ENCODE assay signal across 1 cellular context in the genomic region with DNA sequence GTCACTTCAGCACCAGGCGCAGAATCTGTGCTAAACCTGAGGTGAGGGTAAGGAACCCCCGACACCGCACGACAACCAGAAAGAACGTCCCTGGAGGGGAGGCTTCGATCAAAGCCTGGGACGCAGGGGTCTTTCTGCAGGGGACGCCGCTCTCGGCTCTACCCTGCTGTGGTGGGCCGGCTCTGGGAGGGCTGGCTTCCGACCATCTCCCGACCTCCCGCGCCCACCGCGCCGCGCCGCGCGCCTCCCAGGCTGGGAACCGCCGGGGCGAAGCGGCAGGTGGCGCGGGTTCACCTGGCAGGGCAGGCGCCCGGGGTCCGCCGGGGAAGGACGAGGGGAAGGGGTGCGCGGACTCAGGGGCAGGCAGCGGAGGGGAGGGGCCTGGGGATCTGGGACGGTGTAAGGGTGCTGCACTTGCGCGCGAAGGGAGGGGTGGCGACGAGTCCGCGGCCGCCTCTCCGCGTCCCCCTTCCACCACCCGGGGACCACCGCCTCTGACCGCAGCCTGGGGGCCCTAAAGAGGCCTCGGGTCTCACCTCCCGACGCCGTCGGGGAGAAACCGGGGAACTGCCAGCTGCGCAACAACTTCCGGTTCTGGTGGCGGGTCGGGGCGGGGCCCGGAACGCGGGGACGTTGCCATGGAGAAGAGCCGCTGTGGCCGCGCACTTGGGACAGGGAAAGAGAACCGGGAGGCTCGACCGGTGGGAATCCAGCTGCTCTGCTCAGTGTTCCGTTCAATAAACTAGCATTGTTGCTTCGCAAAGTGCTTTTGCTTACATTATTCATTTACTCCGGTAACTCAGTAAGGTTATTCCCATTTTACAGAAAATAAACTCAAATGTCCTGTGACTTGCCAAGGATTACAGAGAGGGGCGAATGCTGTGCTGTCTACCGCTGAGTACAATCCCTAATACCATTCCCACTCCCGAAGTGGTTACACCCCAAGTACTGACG.
TF ChIP-seq lines count a peak whose summit lies in the region.

TSS of gene ZNF396 (minus strand) at position 596 of the 954 bp plus-strand sequence. CDS start 3,045 bp downstream, outside the sequence.

TF ChIP-seq in HepG2, 621 proteins besides CTCF, POLR2A, EP300 and RAD21 (continued from another document and continues in another):
- TF ChIP-seq, protein P1, sequence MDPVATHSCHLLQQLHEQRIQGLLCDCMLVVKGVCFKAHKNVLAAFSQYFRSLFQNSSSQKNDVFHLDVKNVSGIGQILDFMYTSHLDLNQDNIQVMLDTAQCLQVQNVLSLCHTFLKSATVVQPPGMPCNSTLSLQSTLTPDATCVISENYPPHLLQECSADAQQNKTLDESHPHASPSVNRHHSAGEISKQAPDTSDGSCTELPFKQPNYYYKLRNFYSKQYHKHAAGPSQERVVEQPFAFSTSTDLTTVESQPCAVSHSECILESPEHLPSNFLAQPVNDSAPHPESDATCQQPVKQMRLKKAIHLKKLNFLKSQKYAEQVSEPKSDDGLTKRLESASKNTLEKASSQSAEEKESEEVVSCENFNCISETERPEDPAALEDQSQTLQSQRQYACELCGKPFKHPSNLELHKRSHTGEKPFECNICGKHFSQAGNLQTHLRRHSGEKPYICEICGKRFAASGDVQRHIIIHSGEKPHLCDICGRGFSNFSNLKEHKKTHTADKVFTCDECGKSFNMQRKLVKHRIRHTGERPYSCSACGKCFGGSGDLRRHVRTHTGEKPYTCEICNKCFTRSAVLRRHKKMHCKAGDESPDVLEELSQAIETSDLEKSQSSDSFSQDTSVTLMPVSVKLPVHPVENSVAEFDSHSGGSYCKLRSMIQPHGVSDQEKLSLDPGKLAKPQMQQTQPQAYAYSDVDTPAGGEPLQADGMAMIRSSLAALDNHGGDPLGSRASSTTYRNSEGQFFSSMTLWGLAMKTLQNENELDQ (CRISPR knock-in tag; IDR thresholded peaks at IDR 0.05; ENCODE audit: borderline replicate concordance): no peak
- TF ChIP-seq ZEB1 (IDR thresholded peaks at IDR 0.05; ENCODE audit: insufficient replicate concordance, low read depth) (no peak), YEATS2 (CRISPR knock-in tag; IDR thresholded peaks at IDR 0.05; ENCODE audit: borderline replicate concordance) (no peak), ZNF432 (CRISPR knock-in tag; IDR thresholded peaks at IDR 0.05; ENCODE audit: borderline replicate concordance) (no peak), ZNF331 (CRISPR knock-in tag; IDR thresholded peaks at IDR 0.05) (0 out of 2 replicates have a peak, but pooled peaks have one; percentile 11), ZNF720 (CRISPR knock-in tag; IDR thresholded peaks at IDR 0.05) (no peak), NFKB2 (CRISPR knock-in tag; IDR thresholded peaks at IDR 0.05; ENCODE audit: borderline replicate concordance) (no peak), HHEX (CRISPR knock-in tag; IDR thresholded peaks at IDR 0.05) (no peak), ZNF101 (CRISPR knock-in tag; IDR thresholded peaks at IDR 0.05; ENCODE audit: borderline replicate concordance, low read depth) (no peak), ZNF234 (CRISPR knock-in tag; conservative IDR thresholded peaks at IDR 0.05) (no peak), EED (CRISPR knock-in tag; IDR thresholded peaks at IDR 0.05) (no peak), THYN1 (CRISPR knock-in tag; IDR thresholded peaks at IDR 0.05; ENCODE audit: borderline replicate concordance, low read depth) (no peak), PHF20 (CRISPR knock-in tag; IDR thresholded peaks at IDR 0.05) (no peak), FOXO1 (CRISPR knock-in tag; IDR thresholded peaks at IDR 0.05) (no peak), ZNF740 (CRISPR knock-in tag; IDR thresholded peaks at IDR 0.05) (no peak), MTA1 (CRISPR knock-in tag; IDR thresholded peaks at IDR 0.05; ENCODE audit: borderline replicate concordance) (peak; percentile 31; the same call in 1 of the 2 replicates), MIER3 (CRISPR knock-in tag; IDR thresholded peaks at IDR 0.05; ENCODE audit: borderline replicate concordance) (no peak), CREM (IDR thresholded peaks at IDR 0.05) (no peak), CREM (CRISPR knock-in tag; IDR thresholded peaks at IDR 0.05) (no peak), TGIF2 (CRISPR knock-in tag; IDR thresholded peaks at IDR 0.05) (no peak), EHMT2 (IDR thresholded peaks at IDR 0.05; ENCODE audit: borderline replicate concordance, low read depth, low read length) (no peak), ELK4 (CRISPR knock-in tag; IDR thresholded peaks at IDR 0.05; ENCODE audit: borderline replicate concordance) (no peak), ATF7-NPFF (CRISPR knock-in tag; IDR thresholded peaks at IDR 0.05; ENCODE audit: low read depth) (no peak; the same call in 1 of the 2 replicates), TP53 (CRISPR knock-in tag; conservative IDR thresholded peaks at IDR 0.05) (no peak), KDM3A (CRISPR knock-in tag; IDR thresholded peaks at IDR 0.05; ENCODE audit: low read depth) (peak; percentile 57; the same call in 1 of the 2 replicates), ZNF24 (IDR thresholded peaks at IDR 0.05) (no peak), MTF2 (CRISPR knock-in tag; IDR thresholded peaks at IDR 0.05; ENCODE audit: borderline replicate concordance) (0 out of 2 replicates have a peak, but pooled peaks have one; percentile 62), MAF1 (CRISPR knock-in tag; IDR thresholded peaks at IDR 0.05; ENCODE audit: borderline replicate concordance) (no peak), HDAC6 (IDR thresholded peaks at IDR 0.05; ENCODE audit: low read depth, low read length) (no peak), ZNF678 (CRISPR knock-in tag; IDR thresholded peaks at IDR 0.05) (no peak), ZBTB34 (CRISPR knock-in tag; IDR thresholded peaks at IDR 0.05) (no peak), NCOR1 (IDR thresholded peaks at IDR 0.05; ENCODE audit: borderline replicate concordance, low read length) (no peak), XRCC5 (optimal IDR thresholded peaks at IDR 0.05; ENCODE audit: low read length) (peak; percentile 5)
- TF ChIP-seq, protein P2, sequence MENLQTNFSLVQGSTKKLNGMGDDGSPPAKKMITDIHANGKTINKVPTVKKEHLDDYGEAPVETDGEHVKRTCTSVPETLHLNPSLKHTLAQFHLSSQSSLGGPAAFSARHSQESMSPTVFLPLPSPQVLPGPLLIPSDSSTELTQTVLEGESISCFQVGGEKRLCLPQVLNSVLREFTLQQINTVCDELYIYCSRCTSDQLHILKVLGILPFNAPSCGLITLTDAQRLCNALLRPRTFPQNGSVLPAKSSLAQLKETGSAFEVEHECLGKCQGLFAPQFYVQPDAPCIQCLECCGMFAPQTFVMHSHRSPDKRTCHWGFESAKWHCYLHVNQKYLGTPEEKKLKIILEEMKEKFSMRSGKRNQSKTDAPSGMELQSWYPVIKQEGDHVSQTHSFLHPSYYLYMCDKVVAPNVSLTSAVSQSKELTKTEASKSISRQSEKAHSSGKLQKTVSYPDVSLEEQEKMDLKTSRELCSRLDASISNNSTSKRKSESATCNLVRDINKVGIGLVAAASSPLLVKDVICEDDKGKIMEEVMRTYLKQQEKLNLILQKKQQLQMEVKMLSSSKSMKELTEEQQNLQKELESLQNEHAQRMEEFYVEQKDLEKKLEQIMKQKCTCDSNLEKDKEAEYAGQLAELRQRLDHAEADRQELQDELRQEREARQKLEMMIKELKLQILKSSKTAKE (CRISPR knock-in tag; IDR thresholded peaks at IDR 0.05; ENCODE audit: borderline replicate concordance): no peak
- TF ChIP-seq, protein P3, sequence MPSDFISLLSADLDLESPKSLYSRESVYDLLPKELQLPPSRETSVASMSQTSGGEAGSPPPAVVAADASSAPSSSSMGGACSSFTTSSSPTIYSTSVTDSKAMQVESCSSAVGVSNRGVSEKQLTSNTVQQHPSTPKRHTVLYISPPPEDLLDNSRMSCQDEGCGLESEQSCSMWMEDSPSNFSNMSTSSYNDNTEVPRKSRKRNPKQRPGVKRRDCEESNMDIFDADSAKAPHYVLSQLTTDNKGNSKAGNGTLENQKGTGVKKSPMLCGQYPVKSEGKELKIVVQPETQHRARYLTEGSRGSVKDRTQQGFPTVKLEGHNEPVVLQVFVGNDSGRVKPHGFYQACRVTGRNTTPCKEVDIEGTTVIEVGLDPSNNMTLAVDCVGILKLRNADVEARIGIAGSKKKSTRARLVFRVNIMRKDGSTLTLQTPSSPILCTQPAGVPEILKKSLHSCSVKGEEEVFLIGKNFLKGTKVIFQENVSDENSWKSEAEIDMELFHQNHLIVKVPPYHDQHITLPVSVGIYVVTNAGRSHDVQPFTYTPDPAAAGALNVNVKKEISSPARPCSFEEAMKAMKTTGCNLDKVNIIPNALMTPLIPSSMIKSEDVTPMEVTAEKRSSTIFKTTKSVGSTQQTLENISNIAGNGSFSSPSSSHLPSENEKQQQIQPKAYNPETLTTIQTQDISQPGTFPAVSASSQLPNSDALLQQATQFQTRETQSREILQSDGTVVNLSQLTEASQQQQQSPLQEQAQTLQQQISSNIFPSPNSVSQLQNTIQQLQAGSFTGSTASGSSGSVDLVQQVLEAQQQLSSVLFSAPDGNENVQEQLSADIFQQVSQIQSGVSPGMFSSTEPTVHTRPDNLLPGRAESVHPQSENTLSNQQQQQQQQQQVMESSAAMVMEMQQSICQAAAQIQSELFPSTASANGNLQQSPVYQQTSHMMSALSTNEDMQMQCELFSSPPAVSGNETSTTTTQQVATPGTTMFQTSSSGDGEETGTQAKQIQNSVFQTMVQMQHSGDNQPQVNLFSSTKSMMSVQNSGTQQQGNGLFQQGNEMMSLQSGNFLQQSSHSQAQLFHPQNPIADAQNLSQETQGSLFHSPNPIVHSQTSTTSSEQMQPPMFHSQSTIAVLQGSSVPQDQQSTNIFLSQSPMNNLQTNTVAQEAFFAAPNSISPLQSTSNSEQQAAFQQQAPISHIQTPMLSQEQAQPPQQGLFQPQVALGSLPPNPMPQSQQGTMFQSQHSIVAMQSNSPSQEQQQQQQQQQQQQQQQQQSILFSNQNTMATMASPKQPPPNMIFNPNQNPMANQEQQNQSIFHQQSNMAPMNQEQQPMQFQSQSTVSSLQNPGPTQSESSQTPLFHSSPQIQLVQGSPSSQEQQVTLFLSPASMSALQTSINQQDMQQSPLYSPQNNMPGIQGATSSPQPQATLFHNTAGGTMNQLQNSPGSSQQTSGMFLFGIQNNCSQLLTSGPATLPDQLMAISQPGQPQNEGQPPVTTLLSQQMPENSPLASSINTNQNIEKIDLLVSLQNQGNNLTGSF (CRISPR knock-in tag; IDR thresholded peaks at IDR 0.05): no peak
- TF ChIP-seq, protein P4, sequence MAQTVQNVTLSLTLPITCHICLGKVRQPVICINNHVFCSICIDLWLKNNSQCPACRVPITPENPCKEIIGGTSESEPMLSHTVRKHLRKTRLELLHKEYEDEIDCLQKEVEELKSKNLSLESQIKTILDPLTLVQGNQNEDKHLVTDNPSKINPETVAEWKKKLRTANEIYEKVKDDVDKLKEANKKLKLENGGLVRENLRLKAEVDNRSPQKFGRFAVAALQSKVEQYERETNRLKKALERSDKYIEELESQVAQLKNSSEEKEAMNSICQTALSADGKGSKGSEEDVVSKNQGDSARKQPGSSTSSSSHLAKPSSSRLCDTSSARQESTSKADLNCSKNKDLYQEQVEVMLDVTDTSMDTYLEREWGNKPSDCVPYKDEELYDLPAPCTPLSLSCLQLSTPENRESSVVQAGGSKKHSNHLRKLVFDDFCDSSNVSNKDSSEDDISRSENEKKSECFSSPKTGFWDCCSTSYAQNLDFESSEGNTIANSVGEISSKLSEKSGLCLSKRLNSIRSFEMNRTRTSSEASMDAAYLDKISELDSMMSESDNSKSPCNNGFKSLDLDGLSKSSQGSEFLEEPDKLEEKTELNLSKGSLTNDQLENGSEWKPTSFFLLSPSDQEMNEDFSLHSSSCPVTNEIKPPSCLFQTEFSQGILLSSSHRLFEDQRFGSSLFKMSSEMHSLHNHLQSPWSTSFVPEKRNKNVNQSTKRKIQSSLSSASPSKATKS (CRISPR knock-in tag; IDR thresholded peaks at IDR 0.05): no peak
- TF ChIP-seq, protein P5, sequence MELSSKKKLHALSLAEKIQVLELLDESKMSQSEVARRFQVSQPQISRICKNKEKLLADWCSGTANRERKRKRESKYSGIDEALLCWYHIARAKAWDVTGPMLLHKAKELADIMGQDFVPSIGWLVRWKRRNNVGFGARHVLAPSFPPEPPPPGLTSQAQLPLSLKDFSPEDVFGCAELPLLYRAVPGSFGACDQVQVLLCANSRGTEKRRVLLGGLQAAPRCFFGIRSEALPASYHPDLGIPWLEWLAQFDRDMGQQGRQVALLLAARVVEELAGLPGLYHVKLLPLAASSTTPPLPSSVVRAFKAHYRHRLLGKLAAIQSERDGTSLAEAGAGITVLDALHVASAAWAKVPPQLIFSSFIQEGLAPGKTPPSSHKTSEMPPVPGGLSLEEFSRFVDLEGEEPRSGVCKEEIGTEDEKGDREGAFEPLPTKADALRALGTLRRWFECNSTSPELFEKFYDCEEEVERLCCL (CRISPR knock-in tag; IDR thresholded peaks at IDR 0.05; ENCODE audit: borderline replicate concordance): no peak
